25 cellular contexts compared by ENCODE assay signal in the genomic region with DNA sequence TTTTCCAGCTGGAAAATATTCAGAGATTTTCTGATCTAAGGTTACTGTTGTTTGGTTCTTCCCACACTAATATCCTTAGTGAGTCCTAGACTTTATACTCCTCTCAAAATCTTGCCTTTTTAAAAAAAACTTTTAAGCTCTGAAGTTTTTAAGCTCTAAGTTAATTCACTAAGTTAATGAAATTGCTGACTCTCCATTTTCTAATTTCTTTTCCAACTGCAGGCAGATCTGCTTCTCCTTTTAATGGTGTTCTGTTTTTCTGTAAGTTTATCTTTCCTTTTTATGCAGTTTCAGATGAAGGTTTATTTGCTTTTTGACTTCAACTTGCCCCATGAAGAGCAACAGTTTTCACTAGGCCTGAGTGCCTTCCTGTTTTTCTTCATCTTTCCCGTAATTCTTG.
A peak's percentile ranks its signal among the peaks of the same experiment; 100 is the strongest.
DNase-seq lines count a peak whose midpoint lies in the region; ATAC-seq and TF ChIP-seq lines count a peak whose summit lies in the region.
"Had no signal": no experiment of that assay in that cellular context is flagged by ENCODE, and none has a peak within 500 bp of the region (broad histone marks: within the 10 kb centered on the region; RNA-seq: fewer than 3 reads in every experiment).

No MANE protein-coding gene starts in this region.

- TF ChIP-seq EP300 in SK-N-SH (IDR thresholded peaks at IDR 0.05; ENCODE audit: borderline replicate concordance in 1 of 2, low read depth in 1 of 2, low read length in 1 of 2), result no peak

- H2AFZ ChIP-seq in SK-N-SH (ENCODE audit: low read depth) (no peak overlapping the region), smooth muscle cell (ENCODE audit: low read depth) (peak overlapping the region; percentile 3)

- no peak for TF ChIP-seq RAD21 in SK-N-SH (IDR thresholded peaks at IDR 0.05; ENCODE audit: low read length)

- no peaks in the 10 kb centered on the region for H4K20me1 ChIP-seq in SK-N-SH (ENCODE audit: insufficient read depth)
- H4K20me1 ChIP-seq in smooth muscle cell (ENCODE audit: low read depth), result no peaks in the 10 kb centered on the region

- CTCF ChIA-PET in SK-N-SH (lab: Yijun Ruan, JAX), result no interaction called here

- H3K4me1 ChIP-seq in SK-N-SH (ENCODE audit: control insufficient read depth in 1 of 2, insufficient read depth in 2 of 2, low read depth in 1 of 2, low read length in 1 of 2) (peaks cover 0 to 13% of the 10 kb centered on the region in 2 experiments; a peak in 2 of 4 replicates), smooth muscle cell (ENCODE audit: low read depth) (peaks cover 30% of the 10 kb centered on the region)
- H3K4me1 ChIP-seq: neural progenitor cell had no signal

- H3K9me2 ChIP-seq in SK-N-SH, result no peaks in the 10 kb centered on the region

- H3K4me2 ChIP-seq in SK-N-SH (peak overlapping the region; percentile 41; the same call in 1 of the 2 replicates), smooth muscle cell (peak overlapping the region; percentile 53)
- H3K4me2 ChIP-seq: neural progenitor cell had no signal

- H3F3A ChIP-seq in SK-N-SH (replicated peaks; ENCODE audit: insufficient read depth) (no peaks in the 10 kb centered on the region), smooth muscle cell (ENCODE audit: low read depth) (peaks cover 17% of the 10 kb centered on the region)

- H3K27me3 ChIP-seq in SK-N-SH (ENCODE audit: insufficient read depth) (no peaks in the 10 kb centered on the region; the same call in 1 of the 2 replicates), smooth muscle cell (ENCODE audit: low read depth) (no peaks in the 10 kb centered on the region)
- H3K27me3 ChIP-seq: cardiac muscle cell, neural progenitor cell, testis had no signal

- H3K4me3 ChIP-seq in SK-N-SH (ENCODE audit: low read depth in 2 of 2, low read length in 1 of 2), result no peak overlapping the region
- H3K4me3 ChIP-seq in smooth muscle cell, result no peak overlapping the region
- H3K4me3 ChIP-seq: cardiac muscle cell, lower lobe of right lung, neural progenitor cell, testis had no signal

- TF ChIP-seq CTCF in SK-N-SH (IDR thresholded peaks at IDR 0.05), result no peak
- TF ChIP-seq CTCF in smooth muscle cell (IDR thresholded peaks at IDR 0.05; ENCODE audit: borderline replicate concordance, insufficient read depth, poor library complexity, severe bottlenecking), result no peak

- H3K27ac ChIP-seq in SK-N-SH (ENCODE audit: low read depth in 2 of 2, low read length in 1 of 2) (no peak overlapping the region), caudate nucleus (ENCODE audit: low read depth, low read length) (peak overlapping the region; percentile 30), smooth muscle cell (ENCODE audit: low read depth) (peak overlapping the region; percentile 91)
- H3K27ac ChIP-seq: 22Rv1, cardiac muscle cell, lower lobe of right lung, neural progenitor cell, testis had no signal

- ATAC-seq in SK-N-SH treated with all-trans-retinoic acid at 6 μM for 48 hours (no peak), left ventricle myocardium superior (peak; percentile 30), GM19324 (IDR thresholded peaks at IDR 0.05; ENCODE audit: low FRiP score, unreplicated experiment) (no peak)
- ATAC-seq: activated CD4-positive, CD25-positive, alpha-beta regulatory T cell treated with anti-CD3 and anti-CD28 coated beads, Interleukin-2, amount 50 U/mL, for 24 hours; activated naive CD4-positive, alpha-beta T cell treated with anti-CD3 and anti-CD28 coated beads, Interleukin-2, amount 50 U/mL, for 72 hours; activated T-helper 17 cell treated with anti-CD3 and anti-CD28 coated beads, Interleukin-2, amount 50 U/mL, for 72 hours; Panc1 had no signal

- no peaks in the 10 kb centered on the region for H3K36me3 ChIP-seq in SK-N-SH (replicated peaks in 1 of 2; ENCODE audit: control insufficient read depth in 1 of 2, insufficient read depth in 2 of 2, low read length in 1 of 2)
- H3K36me3 ChIP-seq in smooth muscle cell (ENCODE audit: low read depth), result no peaks in the 10 kb centered on the region
- H3K36me3 ChIP-seq: cardiac muscle cell, lower lobe of right lung, neural progenitor cell had no signal

- 4% methylated on average over 1 of the region's 1 CpG for WGBS in SK-N-SH (ENCODE audit: low lambda C conversion rate)
- WGBS in smooth muscle cell (ENCODE audit: low lambda C conversion rate), result 23% methylated on average over 1 of the region's 1 CpG

- DNase-seq in SK-N-SH, result no peak
- DNase-seq in caudate nucleus (lab: John Stamatoyannopoulos, UW), result no peak
- DNase-seq in left ventricle myocardium superior, result no peak
- DNase-seq in smooth muscle cell (lab: John Stamatoyannopoulos, UW; ENCODE audit: unreplicated experiment), result no peak
- DNase-seq in NCI-H1092 treated with DMSO at 0.1 percent for 48 hours (lab: John Stamatoyannopoulos, UW), result no peak
- DNase-seq in NCI-H1092 (lab: John Stamatoyannopoulos, UW), result no peak
- DNase-seq: activated CD4-positive, alpha-beta memory T cell treated with anti-CD3 and anti-CD28 coated beads for 36 hours; activated CD8-positive, alpha-beta memory T cell treated with anti-CD3 and anti-CD28 coated beads, Interleukin-2, amount 50 U/mL, for 48 hours; DND-41; islet precursor cell; Kasumi-1; lower lobe of right lung; NCI-H187; NCI-H526; stimulated activated naive CD4-positive, alpha-beta T cell; testis had no signal

- H3K79me2 ChIP-seq in SK-N-SH (ENCODE audit: insufficient read depth) (no peaks in the 10 kb centered on the region), smooth muscle cell (ENCODE audit: low read depth) (no peaks in the 10 kb centered on the region)

- intact Hi-C loops in left ventricle myocardium superior (cut with micrococcal nuclease), result no loop called here

- H3K9me3 ChIP-seq in SK-N-SH (no peaks in the 10 kb centered on the region), smooth muscle cell (replicated peaks; ENCODE audit: low read depth) (no peaks in the 10 kb centered on the region)
- H3K9me3 ChIP-seq: lower lobe of right lung, testis had no signal

- H3K9ac ChIP-seq in SK-N-SH, result no peak overlapping the region
- no peak overlapping the region for H3K9ac ChIP-seq in smooth muscle cell (ENCODE audit: low read depth)
- H3K9ac ChIP-seq: neural progenitor cell had no signal

- POLR2A ChIA-PET in SK-N-SH (lab: Yijun Ruan, JAX), result no interaction called here

TF ChIP-seq in SK-N-SH, 30 proteins besides CTCF, POLR2A, EP300 and RAD21 (continues in another document):
- TF ChIP-seq RCOR1 (IDR thresholded peaks at IDR 0.05; ENCODE audit: low read length) (no peak), GABPA (IDR thresholded peaks at IDR 0.05; ENCODE audit: low read depth) (no peak), RXRA (IDR thresholded peaks at IDR 0.05; ENCODE audit: borderline replicate concordance, low read depth) (no peak), TCF12 (IDR thresholded peaks at IDR 0.05) (no peak), NRF1 (IDR thresholded peaks at IDR 0.05; ENCODE audit: low read depth, low read length) (no peak), GATA2 (CRISPR knock-in tag; IDR thresholded peaks at IDR 0.05) (no peak), EZH2phosphoT487 (IDR thresholded peaks at IDR 0.05; ENCODE audit: borderline replicate concordance, low read depth) (no peak), JUND (IDR thresholded peaks at IDR 0.05) (no peak), ELF1 (IDR thresholded peaks at IDR 0.05) (no peak)

TF ChIP-seq in SK-N-SH treated with all-trans-retinoic acid at 6 μM for 48 hours, 23 proteins besides CTCF, POLR2A, EP300 and RAD21:
- TF ChIP-seq ESRRG (CRISPR knock-in tag; IDR thresholded peaks at IDR 0.05) (no peak), ISL1 (CRISPR knock-in tag; IDR thresholded peaks at IDR 0.05) (no peak), ZNF8 (CRISPR knock-in tag; IDR thresholded peaks at IDR 0.05) (no peak)
- TF ChIP-seq, protein P1, sequence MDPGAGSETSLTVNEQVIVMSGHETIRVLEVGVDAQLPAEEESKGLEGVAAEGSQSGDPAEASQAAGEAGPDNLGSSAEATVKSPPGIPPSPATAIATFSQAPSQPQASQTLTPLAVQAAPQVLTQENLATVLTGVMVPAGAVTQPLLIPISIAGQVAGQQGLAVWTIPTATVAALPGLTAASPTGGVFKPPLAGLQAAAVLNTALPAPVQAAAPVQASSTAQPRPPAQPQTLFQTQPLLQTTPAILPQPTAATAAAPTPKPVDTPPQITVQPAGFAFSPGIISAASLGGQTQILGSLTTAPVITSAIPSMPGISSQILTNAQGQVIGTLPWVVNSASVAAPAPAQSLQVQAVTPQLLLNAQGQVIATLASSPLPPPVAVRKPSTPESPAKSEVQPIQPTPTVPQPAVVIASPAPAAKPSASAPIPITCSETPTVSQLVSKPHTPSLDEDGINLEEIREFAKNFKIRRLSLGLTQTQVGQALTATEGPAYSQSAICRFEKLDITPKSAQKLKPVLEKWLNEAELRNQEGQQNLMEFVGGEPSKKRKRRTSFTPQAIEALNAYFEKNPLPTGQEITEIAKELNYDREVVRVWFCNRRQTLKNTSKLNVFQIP (CRISPR knock-in tag; IDR thresholded peaks at IDR 0.05; ENCODE audit: borderline replicate concordance, low read depth), result no peak

Comparison
In these comparisons a context has a peak if more than half of its experiments do, and no peak if none do; other contexts are left out.
1. H3K27ac ChIP-seq: peak in caudate nucleus (single experiment) and smooth muscle cell (single experiment); none in SK-N-SH (0 of 2).